ENCODE assay signal across 2 cellular contexts in genomic region chr5:125316913-125317545, GRCh38.
TF ChIP-seq lines count a peak whose summit lies in the region.

No MANE protein-coding gene starts in this region.

TF ChIP-seq in GM23338, 12 proteins besides CTCF, POLR2A, EP300 and RAD21 (continued from another document):
- TF ChIP-seq ZNF462 (CRISPR knock-in tag; IDR thresholded peaks at IDR 0.05) = no peak
- no peak for TF ChIP-seq POLR2AphosphoS5 (IDR thresholded peaks at IDR 0.05; ENCODE audit: low read depth)
- TF ChIP-seq STAT1 (IDR thresholded peaks at IDR 0.05; ENCODE audit: unreplicated experiment) = no peak
- no peak for TF ChIP-seq EZH2 (IDR thresholded peaks at IDR 0.05; ENCODE audit: low read depth, unreplicated experiment)
- no peak for TF ChIP-seq NANOG (IDR thresholded peaks at IDR 0.05; ENCODE audit: borderline replicate concordance)
- no peak for TF ChIP-seq EZH2phosphoT487 (IDR thresholded peaks at IDR 0.05; ENCODE audit: unreplicated experiment)
TF ChIP-seq in GM23338: peak in this region for 0.

TF ChIP-seq in SK-N-SH treated with all-trans-retinoic acid at 6 μM for 48 hours, 23 proteins besides CTCF, POLR2A, EP300 and RAD21 (continued from another document):
- TF ChIP-seq PATZ1 (CRISPR knock-in tag; IDR thresholded peaks at IDR 0.05; ENCODE audit: borderline replicate concordance) = no peak
- no peak for TF ChIP-seq ARNTL (CRISPR knock-in tag; IDR thresholded peaks at IDR 0.05; ENCODE audit: borderline replicate concordance, low read depth)
- TF ChIP-seq CSDC2 (CRISPR knock-in tag; IDR thresholded peaks at IDR 0.05) = no peak
- no peak for TF ChIP-seq GLIS3 (CRISPR knock-in tag; IDR thresholded peaks at IDR 0.05)
- TF ChIP-seq ZNF565 (CRISPR knock-in tag; conservative IDR thresholded peaks at IDR 0.05; ENCODE audit: low read depth) = no peak
- no peak for TF ChIP-seq TOX (CRISPR knock-in tag; IDR thresholded peaks at IDR 0.05; ENCODE audit: borderline replicate concordance)
- no peak for TF ChIP-seq ZC3H10 (CRISPR knock-in tag; IDR thresholded peaks at IDR 0.05)
- TF ChIP-seq SNAI2 (CRISPR knock-in tag; IDR thresholded peaks at IDR 0.05) = no peak
- no peak for TF ChIP-seq POU6F1 (CRISPR knock-in tag; IDR thresholded peaks at IDR 0.05; ENCODE audit: borderline replicate concordance, low read depth)
TF ChIP-seq in SK-N-SH treated with all-trans-retinoic acid at 6 μM for 48 hours: peak in this region for 5.
